In genomic region chr17:2082003-2082862, GRCh38 we compare ENCODE assay signal across 15 cellular contexts. TPM values are rescaled to one million over a fixed set of nuclear protein-coding genes. Genes with fewer than 3 reads are reported as not detected.
DNase-seq lines count a peak whose midpoint lies in the region; TF ChIP-seq lines count a peak whose summit lies in the region.
"Had no signal": no experiment of that assay in that cellular context is flagged by ENCODE, and none has a peak within 500 bp of the region (broad histone marks: within the 10 kb centered on the region; RNA-seq: fewer than 3 reads in every experiment).

No MANE protein-coding gene starts in this region.

- POLR2A ChIA-PET in BJ (lab: Charles Lee) = interaction anchor here (0.7 kb wide), 1 partner anchor 170 kb away, joined by 3 read pairs; no protein-coding TSS in a partner anchor

- CTCF ChIA-PET in BJ (lab: Yijun Ruan, JAX) = interaction anchor here (0.9 to 6.9 kb wide), 8 partner anchors 11 to 163 kb away, joined by 3 to 41 read pairs (median 5); partner anchors contain the start of gene HIC1

- H3K4me3 ChIP-seq in BJ (ENCODE audit: low read depth, low read length) = no peak overlapping the region
- H3K4me3 ChIP-seq in esophagus squamous epithelium = no peak overlapping the region
- no peak overlapping the region for H3K4me3 ChIP-seq in ovary
- H3K4me3 ChIP-seq: GM12878 had no signal

- WGBS in esophagus squamous epithelium, 2 donors = 77 to 87% methylated on average over 7 to 8 of the region's 9 CpGs
- WGBS in ovary, 3 donors = 66 to 78% (median 68%) methylated on average over 9 of the region's 9 CpGs

- H3K27me3 ChIP-seq in BJ (ENCODE audit: control insufficient read depth, insufficient read depth, low read length) = no peaks in the 10 kb centered on the region
- H3K27me3 ChIP-seq in esophagus squamous epithelium = no peaks in the 10 kb centered on the region
- no peaks in the 10 kb centered on the region for H3K27me3 ChIP-seq in ovary

- intact Hi-C loops in esophagus squamous epithelium (cut with DNase I) = no loop called here
- intact Hi-C loops in ovary (cut with DNase I) = no loop called here

- H3K36me3 ChIP-seq in BJ (ENCODE audit: control insufficient read depth, insufficient read depth, low read length) = peaks cover 10% of the 10 kb centered on the region
- H3K36me3 ChIP-seq in esophagus squamous epithelium = peaks cover 6 to 78% (median 6%) of the 10 kb centered on the region in 3 donors
- no peaks in the 10 kb centered on the region for H3K36me3 ChIP-seq in ovary

- no peak for TF ChIP-seq EP300 in ovary (IDR thresholded peaks at IDR 0.05)

- H3K4me1 ChIP-seq in esophagus squamous epithelium (peaks cover 31 to 50% (median 34%) of the 10 kb centered on the region in 3 donors), ovary (ENCODE audit: insufficient read depth) (peaks cover 21% of the 10 kb centered on the region)

- H3K27ac ChIP-seq in esophagus squamous epithelium = peak overlapping the region in 3 of 4 donors; percentile 84 to 95 (median 90)
- H3K27ac ChIP-seq in ovary = peak overlapping the region; percentile 42 to 62

- DNase-seq in BJ (ENCODE audit: low read depth) (peak; percentile 41), LHCN-M2 (ENCODE audit: low read depth) (peak; percentile 88), esophagus squamous epithelium (lab: John Stamatoyannopoulos, UW) (no peak), ovary (no peak), DMS 273 treated with DMSO at 0.1 percent for 48 hours (lab: John Stamatoyannopoulos, UW) (no peak), erythroblast (lab: John Stamatoyannopoulos, UW) (no peak), GM20000 (ENCODE audit: low spot score) (no peak), amygdala (lab: John Stamatoyannopoulos, UW) (no peak)
- DNase-seq: Calu3; NCI-H1092 treated with DMSO at 0.1 percent for 48 hours; NCI-H774; stimulated activated naive CD4-positive, alpha-beta T cell treated with Interleukin-2 at 50 U/mL for 16 hours; SW 1271 had no signal

- TF ChIP-seq CTCF in BJ (IDR thresholded peaks at IDR 0.05; ENCODE audit: insufficient read depth, low read depth, low read length) (no peak), esophagus squamous epithelium (IDR thresholded peaks at IDR 0.05) (no peak), ovary (IDR thresholded peaks at IDR 0.05) (no peak), GM20000 (IDR thresholded peaks at IDR 0.05; ENCODE audit: extremely low read depth, missing control alignments) (no peak)

- H3K9me3 ChIP-seq in esophagus squamous epithelium (no peaks in the 10 kb centered on the region), ovary (no peaks in the 10 kb centered on the region)

- TF ChIP-seq POLR2A in esophagus squamous epithelium (IDR thresholded peaks at IDR 0.05) (no peak), ovary (IDR thresholded peaks at IDR 0.05) (no peak), erythroblast (IDR thresholded peaks at IDR 0.05; ENCODE audit: low read length) (no peak)

RNA-seq across cellular contexts. Expression of gene HIC1, which starts 27.3 kb away (rescaled TPM):
- polyA plus RNA-seq in BJ (2011; rRNA removed) = 14.8 and 15.1 TPM in 2 replicates
- 10.3 and 11.1 TPM in 2 replicates for polyA minus RNA-seq in BJ (2011; rRNA and poly(A)+ RNA removed)
- 7.5 and 8.8 TPM in 2 replicates for total RNA-seq in LHCN-M2 (2014; rRNA removed)
- 3.7 TPM for polyA plus RNA-seq in LHCN-M2 (2012)
- total RNA-seq in esophagus squamous epithelium = 10 to 100 TPM in 1 of 4 donors, 1 to 10 TPM in 3; 2.1 to 14.1 (median 5.9) TPM
- 100 to 1,000 TPM in 1 of 7 donors, 10 to 100 TPM in 6; 35.0 to 108 (median 68.0) TPM for total RNA-seq in ovary
- polyA plus RNA-seq in ovary = 10 to 100 TPM in 1 of 2 donors, 1 to 10 TPM in 1; 3.9 to 16.3 TPM

RNA-seq across cellular contexts. Expression of gene OVCA2, which starts 40.4 kb away (rescaled TPM):
- polyA plus RNA-seq in BJ (2011; rRNA removed) = 42.0 and 56.7 TPM in 2 replicates
- polyA minus RNA-seq in BJ (2011; rRNA and poly(A)+ RNA removed) = 12.0 and 19.1 TPM in 2 replicates
- total RNA-seq in LHCN-M2 (2014; rRNA removed) = 77.3 and 85.7 TPM in 2 replicates
- polyA plus RNA-seq in LHCN-M2 (2012) = 60.6 TPM
- total RNA-seq in esophagus squamous epithelium = 10 to 100 TPM; 42.3 to 70.5 (median 53.2) TPM
- 10 to 100 TPM; 19.1 to 26.4 (median 21.2) TPM for total RNA-seq in ovary
- 10 to 100 TPM; 13.2 to 28.3 TPM for polyA plus RNA-seq in ovary

RNA-seq across cellular contexts. Expression of gene DPH1, which starts 52.3 kb away (rescaled TPM):
- polyA plus RNA-seq in BJ (2011; rRNA removed) (36.1 and 54.6 TPM in 2 replicates), ovary (10 to 100 TPM; 27.5 to 47.2 TPM)
- 41.5 and 59.5 TPM in 2 replicates for polyA minus RNA-seq in BJ (2011; rRNA and poly(A)+ RNA removed)
- total RNA-seq in LHCN-M2 (2014; rRNA removed) (33.5 and 33.9 TPM in 2 replicates), esophagus squamous epithelium (10 to 100 TPM; 14.9 to 55.7 (median 22.7) TPM), ovary (10 to 100 TPM; 42.4 to 77.7 (median 46.0) TPM)
- polyA plus RNA-seq in LHCN-M2 (2012) = 23.4 TPM

RNA-seq across cellular contexts. Expression of gene RTN4RL1, which starts 57.1 kb away (rescaled TPM):
- polyA plus RNA-seq in BJ (2011; rRNA removed) (0.16 and 0.32 TPM in 2 replicates), ovary (under 1 TPM; 0.30 to 0.42 TPM)
- polyA minus RNA-seq in BJ (2011; rRNA and poly(A)+ RNA removed) = 0.05 TPM in 2 replicates
- total RNA-seq in LHCN-M2 (2014; rRNA removed) (0.64 and 0.69 TPM in 2 replicates), esophagus squamous epithelium (1 to 10 TPM; 1.1 to 4.0 (median 2.0) TPM), ovary (1 to 10 TPM in 5 of 7 donors, under 1 TPM in 1, not detected in 1; 0.92 to 4.1 (median 1.9) TPM)
- polyA plus RNA-seq in LHCN-M2 (2012) = 0.27 TPM
- total RNA-seq: Calu3, glomerular endothelial cell had no signal

Comparison
In these comparisons a context has a peak if more than half of its experiments do, and no peak if none do; other contexts are left out.
1. DNase-seq: peak in BJ (single experiment) and LHCN-M2 (single experiment); none in esophagus squamous epithelium (single experiment), ovary (0 of 5), DMS 273 treated with DMSO at 0.1 percent for 48 hours (single experiment), erythroblast (0 of 2), GM20000 (single experiment) and amygdala (0 of 56).